ENCODE assay signal across 7 cellular contexts in the genomic region with DNA sequence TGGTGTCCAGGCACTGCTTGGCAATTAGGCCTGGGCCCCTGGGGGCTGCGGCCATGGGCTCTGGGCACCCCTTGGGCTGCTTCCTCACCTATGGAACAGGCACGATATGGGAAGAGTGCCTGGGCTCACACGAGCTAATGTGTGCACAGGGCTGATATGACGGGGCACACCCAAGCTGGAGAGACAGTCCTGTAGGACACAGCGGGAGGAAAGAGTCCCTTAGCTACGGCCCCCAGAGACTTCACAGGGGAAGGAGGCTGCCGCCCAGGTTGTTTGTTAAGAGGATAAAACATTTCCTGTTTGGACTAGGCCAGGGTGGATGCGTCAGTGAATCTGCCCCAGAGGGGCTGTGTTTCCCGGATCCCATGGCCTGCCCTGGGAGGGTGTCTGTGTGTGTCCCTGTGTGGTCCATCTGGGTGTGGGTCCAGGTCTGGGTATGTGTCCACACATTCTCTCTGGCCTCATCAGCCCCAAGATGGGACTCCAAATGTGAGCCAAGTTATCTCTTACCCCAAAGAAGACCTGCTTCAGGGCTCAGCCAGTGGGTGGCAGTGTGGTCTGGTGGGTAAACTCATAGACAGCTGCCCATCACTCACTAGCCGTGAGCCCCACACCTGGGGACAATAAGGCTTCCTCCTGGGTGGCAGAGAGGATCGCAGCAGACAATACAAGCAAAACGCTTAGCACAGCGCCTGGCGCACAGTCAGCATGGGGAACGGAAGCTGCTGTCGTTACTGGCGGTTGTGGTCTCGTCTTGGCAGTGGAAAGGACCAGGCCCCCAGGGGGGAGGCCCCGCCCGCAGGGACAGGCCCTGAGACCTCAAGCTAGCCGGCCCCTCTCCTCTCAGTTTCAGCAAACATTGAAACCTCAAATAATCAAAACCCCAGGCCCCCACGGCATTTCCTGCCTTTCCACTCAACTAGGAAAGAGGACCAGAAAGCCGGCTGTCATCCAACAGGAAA. TPM values are rescaled to one million over a fixed set of nuclear protein-coding genes. Genes with fewer than 3 reads are reported as not detected.
DNase-seq lines count a peak whose midpoint lies in the region; ATAC-seq, FAIRE-seq and TF ChIP-seq lines count a peak whose summit lies in the region.

No MANE protein-coding gene starts in this region.

- peaks cover 57% of the 10 kb centered on the region for H3K79me2 ChIP-seq in Loucy (ENCODE audit: insufficient read depth, low read length)

- intact Hi-C loops in pancreas (cut with DNase I): loop anchor here in 2 of 3 donors (5.0 kb wide), 2 partner anchors 40 to 45 kb away; no protein-coding TSS in a partner anchor

- TF ChIP-seq CTCF in GM12874 (IDR thresholded peaks at IDR 0.05; ENCODE audit: insufficient read depth, low read depth, low read length) (peak; percentile 62), Loucy (conservative IDR thresholded peaks at IDR 0.05; ENCODE audit: low read length) (peak; percentile 78), epithelial cell of proximal tubule (conservative IDR thresholded peaks at IDR 0.05; ENCODE audit: low read depth, low read length) (peak; percentile 53), pancreas (IDR thresholded peaks at IDR 0.05) (no peak)

- peak overlapping the region; percentile 80 for H3K9ac ChIP-seq in Loucy (ENCODE audit: low read depth, low read length, poor library complexity, severe bottlenecking)

- no peak for FAIRE-seq in pancreas (lab: Jason Lieb, UNC)

- H2AFZ ChIP-seq in Loucy (ENCODE audit: low read length): no peak overlapping the region

- H3K4me3 ChIP-seq in Loucy (ENCODE audit: low read length, poor library complexity, severe bottlenecking) (peak overlapping the region; percentile 68), epithelial cell of proximal tubule (ENCODE audit: low read depth, low read length) (no peak overlapping the region), pancreas (no peak overlapping the region)

- H4K20me1 ChIP-seq in Loucy (ENCODE audit: insufficient read depth, low read length, poor library complexity, severe bottlenecking): peaks cover 7% of the 10 kb centered on the region

- peak overlapping the region; percentile 74 for H3K4me2 ChIP-seq in Loucy (ENCODE audit: low read depth, low read length, poor library complexity, severe bottlenecking)

- DNase-seq in activated CD4-positive, alpha-beta T cell treated with anti-CD3 and anti-CD28 coated beads, Interleukin-2, amount 50 U/mL, for 1 hour: peak; percentile 17
- no peak for DNase-seq in epithelial cell of proximal tubule (ENCODE audit: low read depth)
- peak in 1 of 6 donors; percentile 60 for DNase-seq in pancreas
- no peak for DNase-seq in kidney tubule cell (ENCODE audit: low spot score)

- H3K36me3 ChIP-seq in Loucy (ENCODE audit: insufficient read depth, low read length) (no peaks in the 10 kb centered on the region), pancreas (no peaks in the 10 kb centered on the region)

- H3K4me1 ChIP-seq in Loucy (ENCODE audit: insufficient read depth, low read length, poor library complexity, severe bottlenecking): peaks cover 77% of the 10 kb centered on the region
- H3K4me1 ChIP-seq in pancreas: no peaks in the 10 kb centered on the region

- ATAC-seq in GM21717 (IDR thresholded peaks at IDR 0.05; ENCODE audit: unreplicated experiment) (peak; percentile 65), pancreas (peak in 3 of 4 donors; percentile 14 to 34 (median 20))

- H3K27ac ChIP-seq in pancreas: peak overlapping the region in 1 of 4 donors; percentile 8

- H3K27me3 ChIP-seq in Loucy (ENCODE audit: insufficient read depth, low read length, poor library complexity, severe bottlenecking) (peaks cover 6% of the 10 kb centered on the region), pancreas (no peaks in the 10 kb centered on the region)

- no peaks in the 10 kb centered on the region for H3K9me3 ChIP-seq in Loucy (ENCODE audit: insufficient read depth, low read depth, low read length)
- H3K9me3 ChIP-seq in pancreas: no peaks in the 10 kb centered on the region

- peaks cover 30% of the 10 kb centered on the region for H3F3A ChIP-seq in Loucy (ENCODE audit: low read depth)

- H3K9me2 ChIP-seq in Loucy (replicated peaks; ENCODE audit: low read depth, low read length): no peaks in the 10 kb centered on the region

- 71 to 81% methylated on average over 23 of the region's 23 CpGs for WGBS in pancreas, 2 donors

RNA-seq across cellular contexts. Expression of a gene that starts 3.2 kb away (rescaled TPM):
- total RNA-seq in epithelial cell of proximal tubule (0.17 and 0.22 TPM in 2 replicates), pancreas (10 to 100 TPM in 2 of 6 donors, 1 to 10 TPM in 4; 6.2 to 10.6 (median 8.3) TPM)
- polyA plus RNA-seq in pancreas: 10 to 100 TPM; 11.7 to 16.8 TPM

Comparison
In these comparisons a context has a peak if more than half of its experiments do, and no peak if none do; other contexts are left out.
1. CTCF ChIP-seq: peak in GM12874 (single experiment), Loucy (single experiment) and epithelial cell of proximal tubule (single experiment); none in pancreas (0 of 4).